ENCODE assay signal across 19 cellular contexts in the genomic region with DNA sequence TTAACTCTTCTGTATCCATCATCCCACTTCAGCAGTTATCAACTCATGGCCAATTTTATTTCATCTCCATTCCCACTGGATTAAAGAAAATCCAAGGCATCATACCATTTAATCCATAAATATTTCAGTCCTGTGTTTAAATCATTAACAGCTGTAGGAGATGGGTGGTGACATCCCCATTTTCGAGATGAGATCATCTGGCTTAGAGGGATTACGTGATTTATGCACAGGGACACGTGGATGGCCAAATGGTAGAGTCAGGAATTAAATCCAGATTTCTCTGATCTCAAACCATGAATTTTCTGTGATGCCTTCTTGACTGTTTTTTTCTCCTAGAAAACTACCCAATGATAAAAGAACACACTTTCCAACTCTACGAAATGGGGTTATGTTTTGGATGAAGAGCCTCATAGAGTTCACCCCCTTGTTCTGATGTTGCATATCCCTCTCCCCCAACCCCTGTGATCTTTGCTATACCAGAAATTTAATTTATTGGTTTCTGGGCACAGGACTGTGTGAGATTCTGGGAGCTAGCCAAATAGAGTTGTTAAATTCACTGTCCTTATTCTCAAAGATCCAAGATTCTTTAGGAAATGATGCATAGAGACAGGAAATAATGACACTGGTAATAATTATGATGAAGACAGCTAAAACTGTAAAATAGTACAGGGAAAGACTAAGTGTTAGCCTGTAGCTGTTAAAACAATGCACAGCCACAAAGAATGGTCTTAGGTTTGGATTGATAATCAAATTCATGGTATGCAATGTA. TPM values are rescaled to one million over a fixed set of nuclear protein-coding genes. Genes with fewer than 3 reads are reported as not detected.
DNase-seq lines count a peak whose midpoint lies in the region; ATAC-seq and TF ChIP-seq lines count a peak whose summit lies in the region.
"Had no signal": no experiment of that assay in that cellular context is flagged by ENCODE, and none has a peak within 500 bp of the region (broad histone marks: within the 10 kb centered on the region; RNA-seq: fewer than 3 reads in every experiment).

No MANE protein-coding gene starts in this region.

- no peaks in the 10 kb centered on the region for H3K9me3 Mint-ChIP-seq in activated naive CD8-positive, alpha-beta T cell (ENCODE audit: low read depth)
- H3K9me3 Mint-ChIP-seq in activated naive CD8-positive, alpha-beta T cell treated with anti-CD3 and anti-CD28 coated beads, Interleukin-2, amount 50 U/mL, for 24 hours = no peaks in the 10 kb centered on the region
- H3K9me3 Mint-ChIP-seq: neural crest cell had no signal

- H3K4me2 ChIP-seq in PC-3 (ENCODE audit: low read length) = no peak overlapping the region

- H3K9me2 ChIP-seq in PC-3 (replicated peaks; ENCODE audit: low read length) = no peaks in the 10 kb centered on the region

- H3K27ac Mint-ChIP-seq in activated naive CD8-positive, alpha-beta T cell = peak overlapping the region; percentile 5
- no peak overlapping the region for H3K27ac Mint-ChIP-seq in activated naive CD8-positive, alpha-beta T cell treated with anti-CD3 and anti-CD28 coated beads, Interleukin-2, amount 50 U/mL, for 24 hours

- CTCF ChIA-PET in PC-3 (lab: Charles Lee) = interaction anchor here (1.0 kb wide), 1 partner anchor 188 kb away, joined by 3 read pairs; no protein-coding TSS in a partner anchor

- H3K79me2 ChIP-seq in PC-3 (ENCODE audit: low read length) = peaks cover 22% of the 10 kb centered on the region

- no peak for DNase-seq in activated naive CD8-positive, alpha-beta T cell treated with anti-CD3 and anti-CD28 coated beads, Interleukin-2, amount 50 U/mL, for 24 hours
- no peak for DNase-seq in PC-3
- DNase-seq in epithelial cell of prostate (ENCODE audit: low read depth, low spot score) = no peak
- DNase-seq in stromal cell of bone marrow (ENCODE audit: low read depth) = peak; percentile 9
- no peak for DNase-seq in upper lobe of right lung
- DNase-seq in uterus = no peak
- DNase-seq: activated T-cell treated with anti-CD3 and anti-CD28 coated beads for 4 hours; cortex of kidney; DMS 273 treated with DMSO at 0.1 percent for 48 hours; GOT3; IMR-90; lower lobe of right lung; NCI-H2227 treated with DMSO at 0.1 percent for 48 hours; stimulated activated naive CD4-positive, alpha-beta T cell treated with Interleukin-2 at 50 U/mL for 16 hours had no signal

- POLR2A ChIA-PET in PC-3 (lab: Charles Lee; ENCODE audit: unreplicated experiment) = no interaction called here

- H3K27me3 Mint-ChIP-seq in activated naive CD8-positive, alpha-beta T cell = no peaks in the 10 kb centered on the region
- no peaks in the 10 kb centered on the region for H3K27me3 Mint-ChIP-seq in activated naive CD8-positive, alpha-beta T cell treated with anti-CD3 and anti-CD28 coated beads, Interleukin-2, amount 50 U/mL, for 24 hours

- peaks cover 4% of the 10 kb centered on the region for H3K36me3 Mint-ChIP-seq in activated naive CD8-positive, alpha-beta T cell
- H3K36me3 Mint-ChIP-seq in activated naive CD8-positive, alpha-beta T cell treated with anti-CD3 and anti-CD28 coated beads, Interleukin-2, amount 50 U/mL, for 24 hours (ENCODE audit: low read depth) = peaks cover 40% of the 10 kb centered on the region

- H3K27me3 ChIP-seq in PC-3 (ENCODE audit: low read length) (no peaks in the 10 kb centered on the region), upper lobe of right lung (no peaks in the 10 kb centered on the region), uterus (no peaks in the 10 kb centered on the region)
- H3K27me3 ChIP-seq: ascending aorta had no signal

- TSS peak; percentile 16 for BruUV-seq in PC-3 (replicated peaks; lab: Mats Ljungman, UMichigan)

- TF ChIP-seq CTCF in PC-3 (conservative IDR thresholded peaks at IDR 0.05; ENCODE audit: low read depth, low read length) (no peak), upper lobe of right lung (IDR thresholded peaks at IDR 0.05) (no peak), uterus (IDR thresholded peaks at IDR 0.05) (no peak)

- no peak overlapping the region for H2AFZ ChIP-seq in PC-3 (ENCODE audit: low read length)

- no peak overlapping the region for H3K27ac ChIP-seq in PC-3 (ENCODE audit: low read length)
- H3K27ac ChIP-seq in epithelial cell of prostate = peak overlapping the region; percentile 65
- H3K27ac ChIP-seq in upper lobe of right lung = no peak overlapping the region
- H3K27ac ChIP-seq in uterus = no peak overlapping the region
- H3K27ac ChIP-seq: ascending aorta had no signal

- no peak for ATAC-seq in activated naive CD8-positive, alpha-beta T cell treated with anti-CD3 and anti-CD28 coated beads, Interleukin-2, amount 50 U/mL, for 24 hours
- no peak for ATAC-seq in PC-3
- no peak for ATAC-seq in upper lobe of right lung
- ATAC-seq in HG03025 (IDR thresholded peaks at IDR 0.05; ENCODE audit: low FRiP score, unreplicated experiment) = no peak

- no peak overlapping the region for H3K4me3 Mint-ChIP-seq in activated naive CD8-positive, alpha-beta T cell
- H3K4me3 Mint-ChIP-seq in activated naive CD8-positive, alpha-beta T cell treated with anti-CD3 and anti-CD28 coated beads, Interleukin-2, amount 50 U/mL, for 24 hours = no peak overlapping the region

- intact Hi-C loops in PC-3 (cut with micrococcal nuclease) (no loop called here), upper lobe of right lung (cut with DNase I) (no loop called here), uterus (cut with DNase I; ENCODE audit: low total_unique reads) (no loop called here)

- H3K4me1 ChIP-seq in PC-3 (ENCODE audit: insufficient read depth, low read length) (peaks cover 5% of the 10 kb centered on the region; the same call in 1 of the 2 replicates), upper lobe of right lung (peaks cover 15% of the 10 kb centered on the region), uterus (no peaks in the 10 kb centered on the region)
- H3K4me1 ChIP-seq: ascending aorta had no signal

- H3K4me1 Mint-ChIP-seq in activated naive CD8-positive, alpha-beta T cell (ENCODE audit: low read depth) = peaks cover 29% of the 10 kb centered on the region
- peaks cover 27% of the 10 kb centered on the region for H3K4me1 Mint-ChIP-seq in activated naive CD8-positive, alpha-beta T cell treated with anti-CD3 and anti-CD28 coated beads, Interleukin-2, amount 50 U/mL, for 24 hours

- no peaks in the 10 kb centered on the region for H3F3A ChIP-seq in PC-3 (ENCODE audit: low read length, unreplicated experiment)

- TF ChIP-seq POLR2A in uterus (IDR thresholded peaks at IDR 0.05) = no peak

- H3K36me3 ChIP-seq in PC-3 (ENCODE audit: low read depth, low read length) (peaks cover 17% of the 10 kb centered on the region), upper lobe of right lung (peaks cover 11% of the 10 kb centered on the region), uterus (no peaks in the 10 kb centered on the region)

- no peaks in the 10 kb centered on the region; the same call in 1 of the 2 replicates for H4K20me1 ChIP-seq in PC-3 (ENCODE audit: low read length)

- no peak overlapping the region for H3K9ac ChIP-seq in PC-3 (ENCODE audit: low read length)

- H3K4me3 ChIP-seq in PC-3 (ENCODE audit: low read length) (no peak overlapping the region), upper lobe of right lung (no peak overlapping the region), uterus (no peak overlapping the region)
- H3K4me3 ChIP-seq: ascending aorta, lower lobe of right lung had no signal

- H3K9me3 ChIP-seq in PC-3 (ENCODE audit: low read length) (no peaks in the 10 kb centered on the region), upper lobe of right lung (no peaks in the 10 kb centered on the region), uterus (no peaks in the 10 kb centered on the region)
- H3K9me3 ChIP-seq: ascending aorta, lower lobe of right lung had no signal

RNA-seq across cellular contexts. Expression of gene ZNF589, which starts 7.4 kb away (rescaled TPM):
- 9.4 and 10.2 TPM in 2 replicates for total RNA-seq in PC-3 (2014; rRNA removed)
- total RNA-seq in upper lobe of right lung = 14.6 TPM
- total RNA-seq in uterus = 10 to 100 TPM in 2 of 4 donors, 1 to 10 TPM in 2; 1.8 to 19.3 (median 10.9) TPM

RNA-seq across cellular contexts. Expression of gene CAMP, which starts 25.0 kb away (rescaled TPM):
- not detected in 2 replicates for total RNA-seq in PC-3 (2014; rRNA removed)
- not detected for total RNA-seq in upper lobe of right lung
- 1 to 10 TPM in 1 of 4 donors, not detected in 3; 3.1 TPM for total RNA-seq in uterus
- total RNA-seq: ascending aorta, fibroblast of lung, IMR-90, neural crest cell had no signal

RNA-seq across cellular contexts. Expression of gene NME6, which starts 52.9 kb away (rescaled TPM):
- total RNA-seq in PC-3 (2014; rRNA removed) = 35.2 and 37.4 TPM in 2 replicates
- 29.5 TPM for total RNA-seq in upper lobe of right lung
- total RNA-seq in uterus = 10 to 100 TPM; 14.3 to 30.8 (median 26.2) TPM
